ENCODE assay signal across 20 cellular contexts in genomic region chr11:106242723-106243405, GRCh38.
"Had no signal": no experiment of that assay in that cellular context is flagged by ENCODE, and none has a peak within 500 bp of the region (broad histone marks: within the 10 kb centered on the region; RNA-seq: fewer than 3 reads in every experiment).

No MANE protein-coding gene starts in this region.

- H3K4me3 ChIP-seq: breast epithelium, colonic mucosa, dorsolateral prefrontal cortex, heart left ventricle, neural progenitor cell, SK-N-MC, testis had no signal

- H3K9ac ChIP-seq: neural progenitor cell had no signal

- H3K4me1 ChIP-seq: breast epithelium, colonic mucosa, heart left ventricle, testis had no signal

- ATAC-seq: activated naive CD8-positive, alpha-beta T cell treated with anti-CD3 and anti-CD28 coated beads, Interleukin-2, amount 50 U/mL, for 24 hours; effector memory CD8-positive, alpha-beta T cell; esophagus mucosa; heart left ventricle; sciatic nerve; T-cell had no signal

- H2AFZ ChIP-seq: neural progenitor cell had no signal

- H3K36me3 ChIP-seq: breast epithelium, colonic mucosa, heart left ventricle, neural progenitor cell had no signal

- DNase-seq: activated CD4-positive, alpha-beta T cell treated with anti-CD3 and anti-CD28 coated beads for 1 hour; activated naive CD4-positive, alpha-beta T cell treated with anti-CD3 and anti-CD28 coated beads, Interleukin-2, amount 10 ng/mL, durations not matched to agents 7 days and 5 days; activated naive CD8-positive, alpha-beta T cell treated with anti-CD3 and anti-CD28 coated beads, Interleukin-2, amount 50 U/mL, for 24 hours; activated T-cell treated with anti-CD3 and anti-CD28 coated beads, Interleukin-2, amount 50 U/mL, for 24 hours; aorta; colonic mucosa; dorsolateral prefrontal cortex; effector memory CD8-positive, alpha-beta T cell; heart left ventricle; naive B cell; posterior cingulate gyrus; stimulated activated CD4-positive, alpha-beta T cell treated with anti-CD3 and anti-CD28 coated beads, Interleukin-2, amount 100 ng/mL, for 48 hours; stimulated activated naive CD4-positive, alpha-beta T cell; T-cell; testis had no signal

- H3K4me2 ChIP-seq: neural progenitor cell had no signal

- H3K27me3 ChIP-seq: breast epithelium, colonic mucosa, dorsolateral prefrontal cortex, heart left ventricle, neural progenitor cell, testis had no signal

- H3K27ac ChIP-seq: breast epithelium, colonic mucosa, dorsolateral prefrontal cortex, heart left ventricle, neural progenitor cell, SK-N-MC, testis had no signal

- H3K9me3 ChIP-seq: colonic mucosa, testis had no signal
